Comparison of ENCODE assay signal across 1 cellular context in the genomic region with DNA sequence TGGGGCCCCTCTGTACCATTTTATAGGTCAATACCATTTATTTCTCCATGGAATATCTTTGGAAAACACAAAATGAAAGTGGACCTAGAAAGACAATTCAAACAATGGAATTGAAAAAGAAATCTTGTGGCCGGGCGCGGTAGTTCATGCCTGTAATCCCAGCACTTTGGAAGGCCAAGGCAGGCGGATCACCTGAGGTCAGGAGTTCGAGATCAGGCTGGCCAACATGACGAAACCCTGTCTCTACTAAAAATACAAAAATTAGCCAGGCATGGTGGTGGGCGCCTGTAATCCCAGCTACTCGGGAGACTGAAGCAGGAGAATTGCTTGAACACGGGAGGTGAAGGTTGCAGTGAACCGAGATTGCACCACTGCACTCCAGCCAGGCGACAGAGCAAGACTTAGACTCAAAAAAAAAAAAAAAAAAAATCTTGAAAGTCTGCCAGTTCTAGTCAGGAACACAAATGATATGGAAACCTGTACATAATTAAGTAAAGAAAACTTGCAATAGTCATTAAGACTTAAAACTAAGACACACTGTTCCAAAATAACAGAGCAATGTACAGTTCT.
TF ChIP-seq lines count a peak whose summit lies in the region.

No MANE protein-coding gene starts in this region.

TF ChIP-seq in K562, 482 proteins besides CTCF, POLR2A, EP300 and RAD21:
- 0 out of 2 replicates have a peak, but pooled peaks have one; percentile 39 for TF ChIP-seq ZBTB33 (CRISPR knock-in tag; IDR thresholded peaks at IDR 0.05)
